1 cellular context compared by ENCODE assay signal in genomic region chr17:78493455-78494188, GRCh38.
TF ChIP-seq lines count a peak whose summit lies in the region.

No MANE protein-coding gene starts in this region.

TF ChIP-seq in HepG2, 621 proteins besides CTCF, POLR2A, EP300 and RAD21 (continued from another document):
- TF ChIP-seq UBTF (CRISPR knock-in tag; IDR thresholded peaks at IDR 0.05): no peak
- TF ChIP-seq ZNF678 (CRISPR knock-in tag; IDR thresholded peaks at IDR 0.05): no peak
- TF ChIP-seq ZNF687 (CRISPR knock-in tag; IDR thresholded peaks at IDR 0.05): peak; percentile 65
- TF ChIP-seq ZBTB34 (CRISPR knock-in tag; IDR thresholded peaks at IDR 0.05): no peak
- no peak for TF ChIP-seq ARHGAP35 (CRISPR knock-in tag; IDR thresholded peaks at IDR 0.05; ENCODE audit: borderline replicate concordance)
- TF ChIP-seq ZNF614 (CRISPR knock-in tag; IDR thresholded peaks at IDR 0.05; ENCODE audit: borderline replicate concordance): no peak
- no peak for TF ChIP-seq MIXL1 (CRISPR knock-in tag; IDR thresholded peaks at IDR 0.05)
- TF ChIP-seq ATF3 (CRISPR knock-in tag; IDR thresholded peaks at IDR 0.05): no peak
- TF ChIP-seq ZNF124 (CRISPR knock-in tag; IDR thresholded peaks at IDR 0.05): no peak
- no peak for TF ChIP-seq ZBTB2 (CRISPR knock-in tag; IDR thresholded peaks at IDR 0.05; ENCODE audit: low read depth)
- peak; percentile 12 for TF ChIP-seq HNRNPLL (IDR thresholded peaks at IDR 0.05; ENCODE audit: low read depth, low read length, poor library complexity, severe bottlenecking)
- no peak for TF ChIP-seq POLR2AphosphoS5 (IDR thresholded peaks at IDR 0.05; ENCODE audit: low read depth, low read length)
- 0 out of 2 replicates have a peak, but pooled peaks have one; percentile 16 for TF ChIP-seq ZNF331 (CRISPR knock-in tag; IDR thresholded peaks at IDR 0.05)
- TF ChIP-seq ZNF878 (CRISPR knock-in tag; IDR thresholded peaks at IDR 0.05): no peak
- no peak for TF ChIP-seq NFYC (CRISPR knock-in tag; IDR thresholded peaks at IDR 0.05)
- no peak for TF ChIP-seq EHMT2 (IDR thresholded peaks at IDR 0.05; ENCODE audit: borderline replicate concordance, low read depth, low read length)
